1 cellular context compared by ENCODE assay signal in genomic region chr17:67824735-67825626, GRCh38.
TF ChIP-seq lines count a peak whose summit lies in the region.

A gene with protein sequence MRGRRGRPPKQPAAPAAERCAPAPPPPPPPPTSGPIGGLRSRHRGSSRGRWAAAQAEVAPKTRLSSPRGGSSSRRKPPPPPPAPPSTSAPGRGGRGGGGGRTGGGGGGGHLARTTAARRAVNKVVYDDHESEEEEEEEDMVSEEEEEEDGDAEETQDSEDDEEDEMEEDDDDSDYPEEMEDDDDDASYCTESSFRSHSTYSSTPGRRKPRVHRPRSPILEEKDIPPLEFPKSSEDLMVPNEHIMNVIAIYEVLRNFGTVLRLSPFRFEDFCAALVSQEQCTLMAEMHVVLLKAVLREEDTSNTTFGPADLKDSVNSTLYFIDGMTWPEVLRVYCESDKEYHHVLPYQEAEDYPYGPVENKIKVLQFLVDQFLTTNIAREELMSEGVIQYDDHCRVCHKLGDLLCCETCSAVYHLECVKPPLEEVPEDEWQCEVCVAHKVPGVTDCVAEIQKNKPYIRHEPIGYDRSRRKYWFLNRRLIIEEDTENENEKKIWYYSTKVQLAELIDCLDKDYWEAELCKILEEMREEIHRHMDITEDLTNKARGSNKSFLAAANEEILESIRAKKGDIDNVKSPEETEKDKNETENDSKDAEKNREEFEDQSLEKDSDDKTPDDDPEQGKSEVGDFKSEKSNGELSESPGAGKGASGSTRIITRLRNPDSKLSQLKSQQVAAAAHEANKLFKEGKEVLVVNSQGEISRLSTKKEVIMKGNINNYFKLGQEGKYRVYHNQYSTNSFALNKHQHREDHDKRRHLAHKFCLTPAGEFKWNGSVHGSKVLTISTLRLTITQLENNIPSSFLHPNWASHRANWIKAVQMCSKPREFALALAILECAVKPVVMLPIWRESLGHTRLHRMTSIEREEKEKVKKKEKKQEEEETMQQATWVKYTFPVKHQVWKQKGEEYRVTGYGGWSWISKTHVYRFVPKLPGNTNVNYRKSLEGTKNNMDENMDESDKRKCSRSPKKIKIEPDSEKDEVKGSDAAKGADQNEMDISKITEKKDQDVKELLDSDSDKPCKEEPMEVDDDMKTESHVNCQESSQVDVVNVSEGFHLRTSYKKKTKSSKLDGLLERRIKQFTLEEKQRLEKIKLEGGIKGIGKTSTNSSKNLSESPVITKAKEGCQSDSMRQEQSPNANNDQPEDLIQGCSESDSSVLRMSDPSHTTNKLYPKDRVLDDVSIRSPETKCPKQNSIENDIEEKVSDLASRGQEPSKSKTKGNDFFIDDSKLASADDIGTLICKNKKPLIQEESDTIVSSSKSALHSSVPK (N-terminal part only) (plus strand): TSS chr17:67825503. CDS start chr17:67825725, 222 bp downstream.

TF ChIP-seq in HepG2, 621 proteins besides CTCF, POLR2A, EP300 and RAD21 (continued from another document):
- peak; percentile 42; the same call in 1 of the 2 replicates for TF ChIP-seq ZNF710 (CRISPR knock-in tag; IDR thresholded peaks at IDR 0.05; ENCODE audit: borderline replicate concordance)
